9 cellular contexts compared by ENCODE assay signal in the genomic region with DNA sequence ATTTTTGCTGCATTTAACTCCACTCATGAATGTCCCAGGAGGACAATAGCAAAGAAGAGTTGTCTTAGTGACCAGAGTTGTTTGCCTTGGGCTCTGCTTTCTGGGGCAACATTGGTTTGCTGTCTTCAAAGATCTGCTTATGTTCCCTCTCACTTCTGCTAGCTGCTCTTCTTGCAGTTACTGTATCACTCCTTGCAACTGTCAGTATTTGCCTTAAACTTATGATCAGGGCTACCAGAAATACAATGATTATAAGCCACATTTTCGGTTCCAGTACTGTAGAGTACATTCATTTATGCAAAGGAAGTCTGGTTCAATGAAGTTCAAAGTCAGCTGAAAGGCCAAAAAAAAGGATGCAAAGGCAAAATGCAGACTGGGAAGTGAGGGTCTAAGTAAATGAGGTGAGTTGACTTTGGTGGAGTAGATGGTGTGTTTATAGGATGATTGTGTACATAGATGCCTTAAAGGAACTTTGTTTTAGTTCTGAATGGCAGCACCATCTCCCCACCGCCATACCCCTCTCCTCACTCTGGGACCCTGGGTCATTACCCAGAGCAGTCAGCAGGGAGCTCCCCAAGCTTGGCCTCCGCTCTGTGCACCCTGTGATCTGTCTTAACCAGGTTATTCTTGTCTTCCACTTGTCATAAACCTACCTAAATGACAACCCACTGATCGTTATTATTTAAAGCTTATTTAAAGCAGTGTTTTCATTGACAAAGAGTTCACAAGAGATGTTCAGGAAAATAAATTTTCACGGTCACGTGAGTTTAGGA.
DNase-seq lines count a peak whose midpoint lies in the region; ATAC-seq, FAIRE-seq and TF ChIP-seq lines count a peak whose summit lies in the region.
"Had no signal": no experiment of that assay in that cellular context is flagged by ENCODE, and none has a peak within 500 bp of the region (broad histone marks: within the 10 kb centered on the region; RNA-seq: fewer than 3 reads in every experiment).

No MANE protein-coding gene starts in this region.

- FAIRE-seq in H54 (lab: Jason Lieb, UNC): no peak

- ATAC-seq in GM21390 (IDR thresholded peaks at IDR 0.05; ENCODE audit: unreplicated experiment): peak; percentile 55

- no peaks in the 10 kb centered on the region for H3K4me1 ChIP-seq in left ventricle myocardium inferior

- H3K27ac ChIP-seq in left ventricle myocardium inferior (replicated peaks): no peak overlapping the region

- no peaks in the 10 kb centered on the region for H3K9me3 Mint-ChIP-seq in type B pancreatic cell
- H3K9me3 Mint-ChIP-seq: IgD-negative memory B cell had no signal

- H3K36me3 ChIP-seq in left ventricle myocardium inferior: no peaks in the 10 kb centered on the region

- H3K4me1 Mint-ChIP-seq in type B pancreatic cell (ENCODE audit: unreplicated experiment): no peaks in the 10 kb centered on the region
- H3K4me1 Mint-ChIP-seq: IgD-negative memory B cell had no signal

- H3K27ac Mint-ChIP-seq in type B pancreatic cell: no peak overlapping the region
- H3K27ac Mint-ChIP-seq: IgD-negative memory B cell had no signal

- peaks cover 5% of the 10 kb centered on the region for H3K27me3 Mint-ChIP-seq in type B pancreatic cell
- H3K27me3 Mint-ChIP-seq: IgD-negative memory B cell had no signal

- DNase-seq in GM10266 (ENCODE audit: extremely low spot score) (peak; percentile 8), OCI-M1 (lab: John Stamatoyannopoulos, UW) (peak; percentile 18), left ventricle myocardium inferior (no peak), H54 (ENCODE audit: insufficient read length, low spot score) (no peak), COLO668 (lab: John Stamatoyannopoulos, UW; ENCODE audit: unreplicated experiment) (no peak), type B pancreatic cell (ENCODE audit: extremely low spot score, unreplicated experiment) (no peak), COLO829 (ENCODE audit: low spot score) (no peak)

- H3K4me3 Mint-ChIP-seq in type B pancreatic cell: no peak overlapping the region
- H3K4me3 Mint-ChIP-seq: IgD-negative memory B cell had no signal

- no peak for TF ChIP-seq POLR2A in H54 (IDR thresholded peaks at IDR 0.05; ENCODE audit: low read depth, low read length)

- H3K27me3 ChIP-seq in left ventricle myocardium inferior (ENCODE audit: low read depth): no peaks in the 10 kb centered on the region

- TF ChIP-seq CTCF in GM10266 (IDR thresholded peaks at IDR 0.05; ENCODE audit: control insufficient read depth, insufficient read depth, low read depth, missing control alignments) (peak; percentile 42), left ventricle myocardium inferior (IDR thresholded peaks at IDR 0.05; ENCODE audit: borderline replicate concordance) (peak; percentile 61), type B pancreatic cell (conservative IDR thresholded peaks at IDR 0.05) (no peak)

- no peaks in the 10 kb centered on the region for H3K9me3 ChIP-seq in left ventricle myocardium inferior (replicated peaks)

- H3K36me3 Mint-ChIP-seq in type B pancreatic cell: no peaks in the 10 kb centered on the region
- H3K36me3 Mint-ChIP-seq: IgD-negative memory B cell had no signal

- intact Hi-C loops in left ventricle myocardium inferior (cut with micrococcal nuclease): no loop called here

- no peak overlapping the region for H3K4me3 ChIP-seq in left ventricle myocardium inferior

Comparison
In these comparisons a context has a peak if more than half of its experiments do, and no peak if none do; other contexts are left out.
1. DNase-seq: peak in GM10266 (single experiment) and OCI-M1 (single experiment); none in left ventricle myocardium inferior (single experiment), H54 (single experiment), COLO668 (single experiment), type B pancreatic cell (single experiment) and COLO829 (single experiment).